26 cellular contexts compared by ENCODE assay signal in the genomic region with DNA sequence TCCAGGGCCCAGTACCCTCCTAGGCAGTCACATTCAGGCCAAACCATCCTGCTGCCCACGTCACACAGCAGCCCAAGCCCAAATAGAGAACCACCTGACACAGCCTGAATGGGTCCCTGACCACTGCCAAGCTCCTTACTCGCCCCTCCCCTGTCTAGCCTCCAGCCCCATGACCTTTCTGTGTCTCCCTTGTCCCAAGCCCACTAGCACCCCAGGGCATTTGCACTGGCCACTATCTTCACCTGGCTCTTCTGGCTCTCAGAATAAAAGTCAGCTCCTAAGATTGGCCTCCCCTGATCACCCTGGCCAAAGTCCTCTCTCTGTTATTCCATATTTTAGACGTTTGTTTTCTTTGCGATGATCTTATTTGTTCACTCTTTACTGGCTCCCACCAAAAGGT.
"Had no signal": no experiment of that assay in that cellular context is flagged by ENCODE, and none has a peak within 500 bp of the region (broad histone marks: within the 10 kb centered on the region; RNA-seq: fewer than 3 reads in every experiment).

No MANE protein-coding gene starts in this region.

- H3K4me2 ChIP-seq: hepatocyte had no signal

- H3K36me3 ChIP-seq: left ventricle myocardium inferior, neutrophil, ovary, right atrium auricular region, stomach, thyroid gland, transverse colon, upper lobe of left lung, vagina had no signal

- DNase-seq: islet precursor cell; left ventricle myocardium inferior; mesendoderm; naive B cell; natural killer cell; occipital lobe; ovary; stimulated activated CD4-positive, alpha-beta T cell treated with anti-CD3 and anti-CD28 coated beads, Interleukin-12 subunit alpha, Interleukin-12 subunit beta, amount 100 ng/mL, for 4 hours; stimulated activated CD4-positive, alpha-beta T cell treated with anti-CD3 and anti-CD28 coated beads, Interleukin-15, amount 100 ng/mL, for 24 hours; stimulated activated CD4-positive, alpha-beta T cell treated with anti-CD3 and anti-CD28 coated beads, Interleukin-2, amount 100 ng/mL, for 24 hours; stimulated activated CD4-positive, alpha-beta T cell treated with anti-CD3 and anti-CD28 coated beads, Interleukin-4, amount 100 ng/mL, for 1 hour; stimulated activated naive B cell treated with anti-CD40 and anti-IgM and Interleukin-4, amounts not matched to agents 10 μg/mL and 1 μg/mL and 100 μg/mL, for 72 hours; stimulated activated naive CD8-positive, alpha-beta T cell treated with anti-CD3 and anti-CD28 coated beads, Interleukin-15, Interleukin-2, amounts not matched to agents 100 U/mL and 50 U/mL, for 24 hours; stomach; testis; thyroid gland; transverse colon; upper lobe of left lung had no signal

- H3K9me3 Mint-ChIP-seq: mesothelial cell of epicardium; naive B cell; natural killer cell; stimulated activated naive B cell treated with anti-CD40 and anti-IgM and Interleukin-4, amounts not matched to agents 10 μg/mL and 1 μg/mL and 100 μg/mL, for 72 hours had no signal

- H3K9me3 ChIP-seq: left ventricle myocardium inferior, neutrophil, ovary, right atrium auricular region, stomach, testis, thyroid gland, transverse colon, upper lobe of left lung, vagina had no signal

- H3K36me3 Mint-ChIP-seq: mesothelial cell of epicardium; naive B cell; natural killer cell; stimulated activated naive B cell treated with anti-CD40 and anti-IgM and Interleukin-4, amounts not matched to agents 10 μg/mL and 1 μg/mL and 100 μg/mL, for 72 hours had no signal

- H3K79me2 ChIP-seq: hepatocyte had no signal

- H3K27me3 Mint-ChIP-seq: progenitor cell of endocrine pancreas had no signal

- H3K27ac ChIP-seq: hepatocyte, left ventricle myocardium inferior, neutrophil, ovary, right atrium auricular region, skin epidermis, stomach, testis, thyroid gland, transverse colon, upper lobe of left lung, vagina had no signal

- H3K27ac Mint-ChIP-seq: mesothelial cell of epicardium; natural killer cell; progenitor cell of endocrine pancreas; stimulated activated naive B cell treated with anti-CD40 and anti-IgM and Interleukin-4, amounts not matched to agents 10 μg/mL and 1 μg/mL and 100 μg/mL, for 72 hours had no signal

- H3K4me3 Mint-ChIP-seq: mesothelial cell of epicardium; naive B cell; natural killer cell; stimulated activated naive B cell treated with anti-CD40 and anti-IgM and Interleukin-4, amounts not matched to agents 10 μg/mL and 1 μg/mL and 100 μg/mL, for 72 hours had no signal

- H3K27me3 ChIP-seq: hepatocyte, ovary, right atrium auricular region, testis, thyroid gland, transverse colon, upper lobe of left lung, vagina had no signal

- H3K4me3 ChIP-seq: hepatocyte, left ventricle myocardium inferior, lung, ovary, right atrium auricular region, skin epidermis, stomach, testis, thyroid gland, transverse colon, upper lobe of left lung, vagina had no signal

- H2AFZ ChIP-seq: hepatocyte had no signal

- H3K4me1 ChIP-seq: right atrium auricular region, thyroid gland, vagina had no signal
